ENCODE assay signal across 1 cellular context in genomic region chr19:18304496-18305312, GRCh38.
TF ChIP-seq lines count a peak whose summit lies in the region.

No MANE protein-coding gene starts in this region.

TF ChIP-seq in HEK293, 187 proteins besides CTCF, POLR2A, EP300 and RAD21 (continued from another document):
- TF ChIP-seq ZBTB11 (tag by site-specific recombination; conservative IDR thresholded peaks at IDR 0.05; ENCODE audit: low read depth) = no peak
- TF ChIP-seq PBX3 (CRISPR knock-in tag; IDR thresholded peaks at IDR 0.05) = no peak
- peak; percentile 55 for TF ChIP-seq ZNF335 (tag by site-specific recombination; conservative IDR thresholded peaks at IDR 0.05)
- no peak for TF ChIP-seq ZFP37 (tag by site-specific recombination; IDR thresholded peaks at IDR 0.05)
- peak; percentile 43; the same call in 1 of the 2 replicates for TF ChIP-seq ZNF394 (tag by site-specific recombination; IDR thresholded peaks at IDR 0.05; ENCODE audit: borderline replicate concordance)
- TF ChIP-seq ZBTB10 (tag by site-specific recombination; IDR thresholded peaks at IDR 0.05) = 0 out of 2 replicates have a peak, but pooled peaks have one; percentile 33
- TF ChIP-seq GLI4 (tag by site-specific recombination; IDR thresholded peaks at IDR 0.05) = 0 out of 2 replicates have a peak, but pooled peaks have one; percentile 43
